ENCODE assay signal across 18 cellular contexts in genomic region chr13:40755082-40755755, GRCh38. TPM values are rescaled to one million over a fixed set of nuclear protein-coding genes. Genes with fewer than 3 reads are reported as not detected.
A peak's percentile ranks its signal among the peaks of the same experiment; 100 is the strongest.
DNase-seq lines count a peak whose midpoint lies in the region; ATAC-seq, FAIRE-seq and TF ChIP-seq lines count a peak whose summit lies in the region.
"Had no signal": no experiment of that assay in that cellular context is flagged by ENCODE, and none has a peak within 500 bp of the region (broad histone marks: within the 10 kb centered on the region; RNA-seq: fewer than 3 reads in every experiment).

No MANE protein-coding gene starts in this region.

- peak overlapping the region; percentile 45 for H3K4me2 ChIP-seq in DOHH2 (ENCODE audit: low read length)

- H3K36me3 ChIP-seq in DOHH2 (ENCODE audit: control insufficient read depth, low read length) (peaks cover 71% of the 10 kb centered on the region), mucosa of descending colon (ENCODE audit: low read depth) (peaks cover 5% of the 10 kb centered on the region), endodermal cell (ENCODE audit: control insufficient read depth, insufficient read depth, low read length) (peaks cover 50% of the 10 kb centered on the region)

- intact Hi-C loops in mucosa of descending colon (cut with DNase I, micrococcal nuclease): no loop called here

- no peaks in the 10 kb centered on the region for H4K20me1 ChIP-seq in DOHH2 (ENCODE audit: control insufficient read depth, insufficient read depth, low read depth, low read length)

- peak overlapping the region; percentile 21; the same call in 1 of the 2 replicates for H3K27ac ChIP-seq in DOHH2 (ENCODE audit: low read depth, low read length)
- H3K27ac ChIP-seq in endodermal cell (ENCODE audit: low read depth, low read length): no peak overlapping the region
- H3K27ac ChIP-seq: SK-N-MC had no signal

- DNase-seq in mucosa of descending colon (peak in 1 of 3 donors; percentile 60), endodermal cell (no peak), NCI-H2196 (lab: John Stamatoyannopoulos, UW; ENCODE audit: unreplicated experiment) (no peak), chondrocyte (ENCODE audit: low spot score) (no peak)
- DNase-seq: Calu3; CD4-positive, CD25-positive, alpha-beta regulatory T cell; NCI-H1436; NCI-H2081; NCI-H226; NCI-H526 treated with DMSO at 0.1 percent for 48 hours had no signal

- ATAC-seq in GM19463 (IDR thresholded peaks at IDR 0.05; ENCODE audit: unreplicated experiment) (peak; percentile 54), mucosa of descending colon (peak; percentile 98), GM21723 (IDR thresholded peaks at IDR 0.05; ENCODE audit: unreplicated experiment) (no peak)
- ATAC-seq: HCT116, Panc1, Right ventricle myocardium inferior had no signal

- peak; percentile 41 for FAIRE-seq in colon (lab: Jason Lieb, UNC)

- H3K79me2 ChIP-seq in DOHH2 (ENCODE audit: control insufficient read depth, low read length): peaks cover 26% of the 10 kb centered on the region

- no peaks in the 10 kb centered on the region for H3K9me3 Mint-ChIP-seq in endodermal cell
- H3K9me3 Mint-ChIP-seq in chondrocyte (ENCODE audit: low read depth): no peaks in the 10 kb centered on the region
- H3K9me3 Mint-ChIP-seq: CD4-positive, CD25-positive, alpha-beta regulatory T cell had no signal

- H3K36me3 Mint-ChIP-seq in endodermal cell (ENCODE audit: low read depth) (peaks cover 46% of the 10 kb centered on the region), chondrocyte (ENCODE audit: low read depth) (peaks cover 18% of the 10 kb centered on the region)

- H3K4me3 ChIP-seq in DOHH2 (ENCODE audit: low read length) (peak overlapping the region; percentile 24; the same call in 1 of the 2 replicates), mucosa of descending colon (no peak overlapping the region), endodermal cell (ENCODE audit: low read length) (no peak overlapping the region)
- H3K4me3 ChIP-seq: SK-N-MC had no signal

- H3K4me1 Mint-ChIP-seq in endodermal cell: no peaks in the 10 kb centered on the region
- H3K4me1 Mint-ChIP-seq in chondrocyte (ENCODE audit: low read depth): no peaks in the 10 kb centered on the region

- no peaks in the 10 kb centered on the region for H3K27me3 Mint-ChIP-seq in endodermal cell (ENCODE audit: insufficient read depth)
- no peaks in the 10 kb centered on the region for H3K27me3 Mint-ChIP-seq in chondrocyte (ENCODE audit: low read depth)
- H3K27me3 Mint-ChIP-seq: CD4-positive, CD25-positive, alpha-beta regulatory T cell had no signal

- no peak overlapping the region for H3K4me3 Mint-ChIP-seq in endodermal cell
- no peak overlapping the region for H3K4me3 Mint-ChIP-seq in chondrocyte (ENCODE audit: unreplicated experiment)
- H3K4me3 Mint-ChIP-seq: CD4-positive, CD25-positive, alpha-beta regulatory T cell had no signal

- H3K9me3 ChIP-seq in DOHH2 (ENCODE audit: control insufficient read depth, insufficient read depth, low read length) (no peaks in the 10 kb centered on the region), mucosa of descending colon (no peaks in the 10 kb centered on the region), endodermal cell (ENCODE audit: control insufficient read depth, low read length) (no peaks in the 10 kb centered on the region)

- H3K9me2 ChIP-seq in DOHH2 (replicated peaks; ENCODE audit: control insufficient read depth, low read length): no peaks in the 10 kb centered on the region

- H3F3A ChIP-seq in DOHH2 (ENCODE audit: control insufficient read depth, insufficient read depth): peaks cover 29% of the 10 kb centered on the region

- H3K27me3 ChIP-seq in DOHH2 (ENCODE audit: control insufficient read depth, low read length) (no peaks in the 10 kb centered on the region), endodermal cell (ENCODE audit: control insufficient read depth, insufficient read depth, low read length, poor library complexity, severe bottlenecking) (no peaks in the 10 kb centered on the region)

- H3K27ac Mint-ChIP-seq in endodermal cell (no peak overlapping the region), chondrocyte (ENCODE audit: unreplicated experiment) (no peak overlapping the region)

- TF ChIP-seq CTCF in DOHH2 (IDR thresholded peaks at IDR 0.05; ENCODE audit: low read depth, low read length, poor library complexity, severe bottlenecking): no peak
- no peak for TF ChIP-seq CTCF in mucosa of descending colon (IDR thresholded peaks at IDR 0.05)
- TF ChIP-seq CTCF in endodermal cell (conservative IDR thresholded peaks at IDR 0.05): no peak
- no peak for TF ChIP-seq CTCF in chondrocyte (IDR thresholded peaks at IDR 0.05)

- no peak overlapping the region for H3K9ac ChIP-seq in endodermal cell (ENCODE audit: extremely low read depth, low read length, poor library complexity, severe bottlenecking)

- 93 to 94% methylated on average over 7 of the region's 7 CpGs for WGBS in endodermal cell (ENCODE audit: insufficient coverage in 1 of 2, insufficient read length in 1 of 2), 2 experiments

- H3K4me1 ChIP-seq in DOHH2 (ENCODE audit: control insufficient read depth, low read length) (peaks cover 54% of the 10 kb centered on the region), mucosa of descending colon (ENCODE audit: low read depth) (no peaks in the 10 kb centered on the region), endodermal cell (ENCODE audit: control insufficient read depth, insufficient read depth, low read length) (no peaks in the 10 kb centered on the region)

RNA-seq across cellular contexts. Expression of gene MRPS31, which starts 15.8 kb away (rescaled TPM):
- total RNA-seq in mucosa of descending colon: 10 to 100 TPM; 20.3 to 21.2 (median 20.9) TPM
- total RNA-seq in endodermal cell: 10 to 100 TPM; 32.0 to 38.7 TPM
- 38.8 TPM for polyA plus RNA-seq in endodermal cell (2013, experiment 1 of 2)
- 33.9 TPM for polyA plus RNA-seq in endodermal cell (2013, experiment 2 of 2)
- 11.5 to 15.4 TPM (median 12.3 TPM) in 3 replicates for total RNA-seq in chondrocyte

RNA-seq across cellular contexts. Expression of gene SLC25A15, which starts 34.2 kb away (rescaled TPM):
- total RNA-seq in mucosa of descending colon (1 to 10 TPM; 4.9 to 8.8 (median 8.8) TPM), endodermal cell (10 to 100 TPM; 23.2 to 36.9 TPM), chondrocyte (8.2 to 10.0 TPM (median 9.3 TPM) in 3 replicates)
- polyA plus RNA-seq in endodermal cell (2013, experiment 1 of 2): 21.3 TPM
- 18.3 TPM for polyA plus RNA-seq in endodermal cell (2013, experiment 2 of 2)
